ENCODE assay signal across 1 cellular context in genomic region chr14:60091550-60092511, GRCh38.
A peak's percentile ranks its signal among the peaks of the same experiment; 100 is the strongest.
TF ChIP-seq lines count a peak whose summit lies in the region.

TSS of gene PCNX4 (plus strand) at chr14:60091923. CDS start at chr14:60107639, 15,716 bp downstream.

TF ChIP-seq in IMR-90, 13 proteins besides CTCF, POLR2A, EP300 and RAD21 (continued from another document):
- no peak for TF ChIP-seq MAFK (IDR thresholded peaks at IDR 0.05; ENCODE audit: low read depth, low read length)
- no peak for TF ChIP-seq RFX5 (IDR thresholded peaks at IDR 0.05; ENCODE audit: low read depth, low read length)
- no peak for TF ChIP-seq RCOR1 (IDR thresholded peaks at IDR 0.05; ENCODE audit: insufficient replicate concordance, low read length)
- no peak for TF ChIP-seq SMC3 (IDR thresholded peaks at IDR 0.05; ENCODE audit: low read depth, low read length)
- peak; percentile 70; the same call in 1 of the 2 replicates for TF ChIP-seq MAZ (IDR thresholded peaks at IDR 0.05; ENCODE audit: borderline replicate concordance, low read depth, low read length)
- no peak for TF ChIP-seq NFE2L2 (IDR thresholded peaks at IDR 0.05; ENCODE audit: low read depth, low read length)
